In genomic region chr4:108622022-108622421, GRCh38 we compare ENCODE assay signal across 9 cellular contexts. TPM values are rescaled to one million over a fixed set of nuclear protein-coding genes. Genes with fewer than 3 reads are reported as not detected.
DNase-seq lines count a peak whose midpoint lies in the region; ATAC-seq and TF ChIP-seq lines count a peak whose summit lies in the region.
"Had no signal": no experiment of that assay in that cellular context is flagged by ENCODE, and none has a peak within 500 bp of the region (broad histone marks: within the 10 kb centered on the region; RNA-seq: fewer than 3 reads in every experiment).

No MANE protein-coding gene starts in this region.

- peak overlapping the region; percentile 96 for H3K4me2 ChIP-seq in GM23248 (ENCODE audit: unreplicated experiment)
- H3K4me2 ChIP-seq in OCI-LY7 (ENCODE audit: low read length), result peak overlapping the region; percentile 84
- H3K4me2 ChIP-seq in osteoblast (ENCODE audit: insufficient read depth, low read length), result peak overlapping the region; percentile 85

- POLR2A ChIA-PET in OCI-LY7 (lab: Charles Lee), result interaction anchor here (2.1 to 2.7 kb wide), 2 partner anchors 9 to 30 kb away, joined by 12 to 24 read pairs; no protein-coding TSS in a partner anchor

- no peaks in the 10 kb centered on the region for H3K9me3 ChIP-seq in GM23248 (ENCODE audit: low read depth)
- no peaks in the 10 kb centered on the region; the same call in 1 of the 2 replicates for H3K9me3 ChIP-seq in OCI-LY7 (ENCODE audit: low read length)
- no peaks in the 10 kb centered on the region for H3K9me3 ChIP-seq in osteoblast (ENCODE audit: low read depth, low read length)

- H3K79me2 ChIP-seq in GM23248 (ENCODE audit: insufficient read depth) (peaks cover 66% of the 10 kb centered on the region), OCI-LY7 (ENCODE audit: insufficient read depth, low read depth, low read length) (peaks cover 60% of the 10 kb centered on the region), osteoblast (ENCODE audit: insufficient read depth, low read length) (peaks cover 45% of the 10 kb centered on the region)

- peaks cover 38% of the 10 kb centered on the region for H3F3A ChIP-seq in GM23248 (ENCODE audit: insufficient read depth)

- no peaks in the 10 kb centered on the region; the same call in 1 of the 2 replicates for H4K20me1 ChIP-seq in GM23248 (ENCODE audit: insufficient read depth)
- H4K20me1 ChIP-seq in OCI-LY7 (ENCODE audit: insufficient read depth, low read length), result peaks cover 30% of the 10 kb centered on the region
- H4K20me1 ChIP-seq in osteoblast (ENCODE audit: insufficient read depth, low read length), result peaks cover 39% of the 10 kb centered on the region

- H3K36me3 ChIP-seq in GM23248 (ENCODE audit: low read depth) (peaks cover 56% of the 10 kb centered on the region), OCI-LY7 (ENCODE audit: insufficient read depth, low read length) (peaks cover 64% of the 10 kb centered on the region), osteoblast (ENCODE audit: insufficient read depth, low read length) (peaks cover 52% of the 10 kb centered on the region)

- H3K4me1 ChIP-seq in GM23248 (ENCODE audit: insufficient read depth) (peaks cover 39% of the 10 kb centered on the region), OCI-LY7 (ENCODE audit: insufficient read depth, low read length, poor library complexity, severe bottlenecking) (peaks cover 45% of the 10 kb centered on the region), osteoblast (ENCODE audit: insufficient read depth, low read length) (peaks cover 34% of the 10 kb centered on the region)

- WGBS in GM23248 (ENCODE audit: low coverage in 1 of 2, low lambda C conversion rate in 2 of 2, missing lambda C conversion rate in 2 of 2), 2 experiments, result 97 to 100% methylated on average over 4 of the region's 4 CpGs

- intact Hi-C loops in OCI-LY7 (cut with micrococcal nuclease; ENCODE audit: unreplicated experiment), result no loop called here

- H3K27ac ChIP-seq in GM23248 (peak overlapping the region; percentile 77), OCI-LY7 (ENCODE audit: low read depth, low read length, poor library complexity, severe bottlenecking) (no peak overlapping the region), osteoblast (ENCODE audit: low read depth, low read length) (peak overlapping the region; percentile 93)

- CTCF ChIA-PET in OCI-LY7 (lab: Charles Lee; ENCODE audit: unreplicated experiment), result no interaction called here

- no TSS peak for BruUV-seq in OCI-LY7 (replicated peaks; lab: Mats Ljungman, UMichigan)

- H3K27ac Mint-ChIP-seq in effector memory CD8-positive, alpha-beta T cell, result peak overlapping the region; percentile 98

- no peak for TF ChIP-seq CTCF in OCI-LY7 (conservative IDR thresholded peaks at IDR 0.05; ENCODE audit: low read length)
- TF ChIP-seq CTCF in osteoblast (IDR thresholded peaks at IDR 0.05; ENCODE audit: extremely low read depth, low read depth, low read length), result no peak

- H3K27me3 Mint-ChIP-seq in effector memory CD8-positive, alpha-beta T cell, result no peaks in the 10 kb centered on the region

- in situ Hi-C loops in GM23248 (cut with MboI), result no loop called here

- no peaks in the 10 kb centered on the region for H3K9me3 Mint-ChIP-seq in effector memory CD8-positive, alpha-beta T cell

- DNase-seq in GM23248, result no peak
- no peak for DNase-seq in OCI-LY7 (ENCODE audit: low spot score)
- DNase-seq in effector memory CD8-positive, alpha-beta T cell, result no peak
- DNase-seq in osteoblast (ENCODE audit: insufficient read length, low spot score, missing footprints), result no peak
- no peak for DNase-seq in glomerular visceral epithelial cell (ENCODE audit: extremely low spot score)
- DNase-seq: NCI-H2081 treated with DMSO at 0.1 percent for 48 hours had no signal

- H3K27me3 ChIP-seq in GM23248 (replicated peaks; ENCODE audit: insufficient read depth) (no peaks in the 10 kb centered on the region), osteoblast (ENCODE audit: insufficient read depth, low read length) (no peaks in the 10 kb centered on the region)

- H3K4me1 Mint-ChIP-seq in effector memory CD8-positive, alpha-beta T cell (ENCODE audit: low read depth in 2 of 2), result peaks cover 36 to 40% of the 10 kb centered on the region in 2 donors

- no peak for ATAC-seq in effector memory CD8-positive, alpha-beta T cell (replicated peaks)
- ATAC-seq in GM21825 (IDR thresholded peaks at IDR 0.05; ENCODE audit: unreplicated experiment) (no peak), GM19023 (IDR thresholded peaks at IDR 0.05; ENCODE audit: unreplicated experiment) (no peak)
- ATAC-seq: left lobe of liver had no signal

- peaks cover 72% of the 10 kb centered on the region for H3K36me3 Mint-ChIP-seq in effector memory CD8-positive, alpha-beta T cell (ENCODE audit: insufficient read depth)

- H3K9ac ChIP-seq in GM23248, result peak overlapping the region; percentile 98

- H3K4me3 Mint-ChIP-seq in effector memory CD8-positive, alpha-beta T cell, result peak overlapping the region in 1 of 2 donors; percentile 83

- no peaks in the 10 kb centered on the region for H3K9me2 ChIP-seq in GM23248 (ENCODE audit: insufficient read depth)
- no peaks in the 10 kb centered on the region for H3K9me2 ChIP-seq in OCI-LY7 (ENCODE audit: insufficient read depth, low read length)

- H3K4me3 ChIP-seq in GM23248 (peak overlapping the region; percentile 95), OCI-LY7 (ENCODE audit: low read depth, low read length, poor library complexity, severe bottlenecking) (peak overlapping the region; percentile 90), osteoblast (ENCODE audit: insufficient read depth, low read length) (peak overlapping the region; percentile 88)

- no peak overlapping the region for H2AFZ ChIP-seq in GM23248
- H2AFZ ChIP-seq in OCI-LY7 (ENCODE audit: low read length), result no peak overlapping the region
- no peak overlapping the region for H2AFZ ChIP-seq in osteoblast (ENCODE audit: low read length)

RNA-seq across cellular contexts. Expression of gene RPL34, which starts 1.6 kb away (rescaled TPM):
- total RNA-seq in GM23248 (2014; rRNA removed; shearing (Covaris generic)), result 588 and 647 TPM in 2 replicates
- polyA plus RNA-seq in GM23248 (2016; fragmentation: Nextera tagmentation; extraction: Ambion mirVana), result 911 and 935 TPM in 2 replicates
- total RNA-seq in OCI-LY7 (2014; rRNA removed; shearing (Covaris generic)), result 1,304 and 1,342 TPM in 2 replicates
- 1,118 and 1,187 TPM in 2 replicates for total RNA-seq in OCI-LY7 (2022)
- total RNA-seq in osteoblast, result 448 and 555 TPM in 2 replicates

RNA-seq across cellular contexts. Expression of gene OSTC, which starts 28.4 kb away (rescaled TPM):
- 319 and 372 TPM in 2 replicates for total RNA-seq in GM23248 (2014; rRNA removed; shearing (Covaris generic))
- polyA plus RNA-seq in GM23248 (2016; fragmentation: Nextera tagmentation; extraction: Ambion mirVana), result 630 and 637 TPM in 2 replicates
- 65.8 and 78.4 TPM in 2 replicates for total RNA-seq in OCI-LY7 (2014; rRNA removed; shearing (Covaris generic))
- total RNA-seq in OCI-LY7 (2022), result 108 and 110 TPM in 2 replicates
- total RNA-seq in osteoblast, result 256 and 312 TPM in 2 replicates
